31 cellular contexts compared by ENCODE assay signal in genomic region chr14:33515899-33516298, GRCh38.
"Had no signal": no experiment of that assay in that cellular context is flagged by ENCODE, and none has a peak within 500 bp of the region (broad histone marks: within the 10 kb centered on the region; RNA-seq: fewer than 3 reads in every experiment).

No MANE protein-coding gene starts in this region.

- H3K79me2 ChIP-seq: parathyroid adenoma had no signal

- FAIRE-seq: small intestine had no signal

- H3K4me1 Mint-ChIP-seq: natural killer cell; nephron; stimulated activated memory B cell treated with anti-CD40 and anti-IgM and Interleukin-4, amounts not matched to agents 10 μg/mL and 1 μg/mL and 100 μg/mL, for 72 hours; stimulated activated naive CD8-positive, alpha-beta T cell treated with anti-CD3 and anti-CD28 coated beads, Interleukin-15, amount 100 ng/mL, for 72 hours had no signal

- H3K4me3 Mint-ChIP-seq: natural killer cell; nephron; neural progenitor cell; stimulated activated memory B cell treated with anti-CD40 and anti-IgM and Interleukin-4, amounts not matched to agents 10 μg/mL and 1 μg/mL and 100 μg/mL, for 72 hours; stimulated activated naive CD8-positive, alpha-beta T cell treated with anti-CD3 and anti-CD28 coated beads, Interleukin-15, amount 100 ng/mL, for 72 hours; type B pancreatic cell had no signal

- ATAC-seq: natural killer cell; psoas muscle; right cardiac atrium; right lobe of liver; stimulated activated memory B cell treated with anti-CD40 and anti-IgM and Interleukin-4, amounts not matched to agents 10 μg/mL and 1 μg/mL and 100 μg/mL, for 72 hours; stimulated activated naive CD8-positive, alpha-beta T cell treated with anti-CD3 and anti-CD28 coated beads, Interleukin-15, amount 100 ng/mL, for 72 hours; stimulated activated naive CD8-positive, alpha-beta T cell treated with anti-CD3 and anti-CD28 coated beads, Interleukin-15, Interleukin-2, amounts not matched to agents 100 U/mL and 50 U/mL, for 24 hours; upper lobe of right lung had no signal

- H3K27ac Mint-ChIP-seq: natural killer cell; nephron; neural progenitor cell; progenitor cell of endocrine pancreas; stimulated activated memory B cell treated with anti-CD40 and anti-IgM and Interleukin-4, amounts not matched to agents 10 μg/mL and 1 μg/mL and 100 μg/mL, for 72 hours; stimulated activated naive CD8-positive, alpha-beta T cell treated with anti-CD3 and anti-CD28 coated beads, Interleukin-15, amount 100 ng/mL, for 72 hours; type B pancreatic cell had no signal

- H3K9me3 ChIP-seq: ovary, psoas muscle, right lobe of liver, sigmoid colon, spleen, suprapubic skin, testis, tibial artery, transverse colon, upper lobe of right lung, uterus had no signal

- DNase-seq: natural killer cell; occipital lobe; ovary; posterior cingulate gyrus; psoas muscle; right cardiac atrium; right lobe of liver; sigmoid colon; small intestine; spleen; stimulated activated CD4-positive, alpha-beta T cell treated with anti-CD3 and anti-CD28 coated beads, Interleukin-12 subunit alpha, Interleukin-12 subunit beta, amount 100 ng/mL, for 4 hours; stimulated activated CD4-positive, alpha-beta T cell treated with anti-CD3 and anti-CD28 coated beads, Interleukin-1b, Interleukin-23, amount 100 ng/mL, for 48 hours; stimulated activated CD4-positive, alpha-beta T cell treated with anti-CD3 and anti-CD28 coated beads, Interleukin-4, amount 100 ng/mL, for 1 hour; stimulated activated CD4-positive, alpha-beta T cell treated with anti-CD3 and anti-CD28 coated beads, Interleukin-4, amount 100 ng/mL, for 4 hours; stimulated activated CD8-positive, alpha-beta memory T cell treated with anti-CD3 and anti-CD28 coated beads, Interleukin-4, amount 100 ng/mL, for 48 hours; stimulated activated naive CD4-positive, alpha-beta T cell; stimulated activated naive CD8-positive, alpha-beta T cell treated with anti-CD3 and anti-CD28 coated beads, Interleukin-15, amount 100 ng/mL, for 72 hours; stimulated activated naive CD8-positive, alpha-beta T cell treated with anti-CD3 and anti-CD28 coated beads, Interleukin-15, Interleukin-2, amounts not matched to agents 100 U/mL and 50 U/mL, for 24 hours; substantia nigra; testis; tibial artery; transverse colon; upper lobe of right lung; uterus had no signal

- H3K9me3 Mint-ChIP-seq: nephron; neural progenitor cell; stimulated activated memory B cell treated with anti-CD40 and anti-IgM and Interleukin-4, amounts not matched to agents 10 μg/mL and 1 μg/mL and 100 μg/mL, for 72 hours; stimulated activated naive CD8-positive, alpha-beta T cell treated with anti-CD3 and anti-CD28 coated beads, Interleukin-15, amount 100 ng/mL, for 72 hours; type B pancreatic cell had no signal

- H3K27me3 ChIP-seq: neural progenitor cell, ovary, right lobe of liver, sigmoid colon, spleen, suprapubic skin, testis, tibial artery, transverse colon, uterus had no signal

- H3K36me3 Mint-ChIP-seq: natural killer cell; neural progenitor cell; stimulated activated memory B cell treated with anti-CD40 and anti-IgM and Interleukin-4, amounts not matched to agents 10 μg/mL and 1 μg/mL and 100 μg/mL, for 72 hours; type B pancreatic cell had no signal

- H3K9ac ChIP-seq: neural progenitor cell, parathyroid adenoma had no signal

- H2AFZ ChIP-seq: neural progenitor cell, parathyroid adenoma had no signal

- H3K27ac ChIP-seq: neural progenitor cell, ovary, parathyroid adenoma, psoas muscle, right lobe of liver, sigmoid colon, spleen, suprapubic skin, testis, tibial artery, transverse colon, upper lobe of right lung, uterus had no signal

- H3K4me2 ChIP-seq: neural progenitor cell had no signal

- H3K4me1 ChIP-seq: neural progenitor cell, parathyroid adenoma, psoas muscle, right lobe of liver, spleen, suprapubic skin, testis, transverse colon, upper lobe of right lung, uterus had no signal

- H3K4me3 ChIP-seq: neural progenitor cell, ovary, psoas muscle, right lobe of liver, sigmoid colon, spleen, suprapubic skin, testis, tibial artery, transverse colon, upper lobe of right lung, uterus had no signal

- H3K36me3 ChIP-seq: neural progenitor cell, ovary, right lobe of liver, sigmoid colon, spleen, suprapubic skin, tibial artery, transverse colon, upper lobe of right lung, uterus had no signal

- H3K27me3 Mint-ChIP-seq: progenitor cell of endocrine pancreas; stimulated activated memory B cell treated with anti-CD40 and anti-IgM and Interleukin-4, amounts not matched to agents 10 μg/mL and 1 μg/mL and 100 μg/mL, for 72 hours; stimulated activated naive CD8-positive, alpha-beta T cell treated with anti-CD3 and anti-CD28 coated beads, Interleukin-15, amount 100 ng/mL, for 72 hours; type B pancreatic cell had no signal
